20 cellular contexts compared by ENCODE assay signal in the genomic region with DNA sequence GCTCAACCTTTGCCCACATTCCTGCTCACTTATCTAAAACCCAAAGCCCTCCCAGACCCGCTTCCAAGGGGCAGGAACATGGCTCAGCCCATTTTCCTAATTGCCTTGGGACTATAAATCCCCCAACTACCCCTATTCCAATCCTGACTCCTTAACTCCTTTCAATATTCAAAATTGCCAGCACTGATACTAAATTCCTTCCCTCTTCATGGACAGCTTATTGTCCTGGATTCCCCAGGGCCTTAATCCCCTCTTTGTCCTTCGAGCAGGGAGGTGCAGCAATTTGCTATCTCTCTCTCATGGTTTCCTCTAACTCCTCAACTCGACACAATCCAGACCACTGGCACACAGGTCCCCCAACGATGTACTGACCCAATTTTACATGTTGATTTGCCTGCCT.
DNase-seq lines count a peak whose midpoint lies in the region; ATAC-seq and TF ChIP-seq lines count a peak whose summit lies in the region.
"Had no signal": no experiment of that assay in that cellular context is flagged by ENCODE, and none has a peak within 500 bp of the region (broad histone marks: within the 10 kb centered on the region; RNA-seq: fewer than 3 reads in every experiment).

No MANE protein-coding gene starts in this region.

- peaks cover 29% of the 10 kb centered on the region for H3K36me3 ChIP-seq in cardiac muscle cell
- H3K36me3 ChIP-seq: uterus had no signal

- intact Hi-C loops in Right ventricle myocardium superior (cut with DNase I) = no loop called here

- no peak for TF ChIP-seq CTCF in cardiac muscle cell (IDR thresholded peaks at IDR 0.05; ENCODE audit: low read depth, low read length)

- ATAC-seq in Right ventricle myocardium superior (ENCODE audit: poor library complexity) = no peak
- ATAC-seq in GM19455 (IDR thresholded peaks at IDR 0.05; ENCODE audit: unreplicated experiment) = no peak
- no peak for ATAC-seq in HG02973 (IDR thresholded peaks at IDR 0.05; ENCODE audit: unreplicated experiment)

- DNase-seq in cardiac muscle cell (ENCODE audit: low read depth in 1 of 2, low spot score in 1 of 2) = peak in 1 of 2 donors; percentile 44
- DNase-seq in Right ventricle myocardium superior = no peak
- peak; percentile 42 for DNase-seq in NCI-H69 (lab: John Stamatoyannopoulos, UW)
- DNase-seq in ecto neural progenitor cell (ENCODE audit: low spot score) = peak; percentile 67
- peak; percentile 61 for DNase-seq in retina
- DNase-seq in GOT3 (lab: John Stamatoyannopoulos, UW) = no peak
- DNase-seq: activated CD4-positive, alpha-beta T cell treated with anti-CD3 and anti-CD28 coated beads, Interleukin-2, amount 10 ng/mL, durations not matched to agents 7 days and 5 days; aorta; DMS79; glutamatergic neuron; HCEC 1CT; MG63; NCI-H2107; NCI-H510A treated with DMSO at 0.1 percent for 48 hours; uterus had no signal

- H3K4me1 ChIP-seq in cardiac muscle cell (ENCODE audit: low read depth) = peaks cover 24% of the 10 kb centered on the region
- H3K4me1 ChIP-seq: uterus had no signal

- H3K27ac ChIP-seq in cardiac muscle cell = peak overlapping the region; percentile 13
- H3K27ac ChIP-seq: epithelial cell of prostate, HL-60, uterus had no signal

- H3K4me3 ChIP-seq in cardiac muscle cell = no peak overlapping the region
- H3K4me3 ChIP-seq: lung, MG63, uterus had no signal

- H3K27me3 ChIP-seq in cardiac muscle cell = no peaks in the 10 kb centered on the region
- H3K27me3 ChIP-seq: MG63, uterus had no signal

- no peaks in the 10 kb centered on the region for H3K9me3 ChIP-seq in cardiac muscle cell (ENCODE audit: low read depth)
- H3K9me3 ChIP-seq: MG63, uterus had no signal

Comparison
In these comparisons a context has a peak if more than half of its experiments do, and no peak if none do; other contexts are left out.
1. DNase-seq: peak in NCI-H69 (single experiment), ecto neural progenitor cell (single experiment) and retina (single experiment); none in Right ventricle myocardium superior (single experiment) and GOT3 (single experiment).